In the genomic region with DNA sequence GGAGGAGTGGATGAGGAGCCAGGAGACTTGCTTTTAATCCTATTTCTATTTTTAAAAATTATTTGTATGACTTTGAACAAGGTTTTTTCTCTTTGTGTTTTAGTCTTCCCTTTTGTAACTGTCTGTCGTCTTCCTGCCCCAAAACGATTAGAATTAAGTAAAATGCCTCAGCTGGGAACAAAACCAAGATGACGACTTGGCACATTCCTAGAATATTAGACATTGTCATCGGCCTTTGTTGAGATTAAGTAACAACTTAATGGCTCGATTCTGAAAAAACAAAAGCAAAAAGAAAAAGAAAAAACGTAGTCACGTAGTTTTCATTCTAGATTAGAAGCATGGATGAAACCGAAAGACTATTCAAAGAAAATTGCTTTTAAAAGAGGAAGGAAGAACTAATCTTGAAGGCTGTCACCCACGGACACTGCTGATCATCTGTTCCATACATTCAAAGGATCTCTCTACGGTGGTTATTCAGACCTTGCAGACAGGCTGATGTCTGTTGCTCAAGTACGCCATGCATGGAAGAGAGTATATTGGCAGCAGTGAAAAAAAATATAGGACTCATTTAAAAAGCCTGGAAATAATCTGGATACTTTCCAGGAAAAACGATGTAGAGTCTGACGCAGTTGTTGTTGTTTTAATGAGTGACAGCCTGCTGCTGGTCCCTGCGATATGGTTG, we compare ENCODE assay signal across 8 cellular contexts. TPM values are rescaled to one million over a fixed set of nuclear protein-coding genes. Genes with fewer than 3 reads are reported as not detected.
DNase-seq lines count a peak whose midpoint lies in the region; ATAC-seq, FAIRE-seq and TF ChIP-seq lines count a peak whose summit lies in the region.

No MANE protein-coding gene starts in this region.

- H3K36me3 Mint-ChIP-seq in endodermal cell (ENCODE audit: low read depth), result no peaks in the 10 kb centered on the region

- no peak overlapping the region for H3K4me3 Mint-ChIP-seq in endodermal cell

- POLR2A ChIA-PET in HEK293 (lab: Yijun Ruan, JAX), result no interaction called here

- no peak for TF ChIP-seq CTCF in HEK293 (tag by site-specific recombination; IDR thresholded peaks at IDR 0.05)
- no peak for TF ChIP-seq CTCF in endodermal cell (conservative IDR thresholded peaks at IDR 0.05)
- no peak for TF ChIP-seq CTCF in hepatocyte (IDR thresholded peaks at IDR 0.05; ENCODE audit: poor library complexity)

- H3K27ac Mint-ChIP-seq in endodermal cell, result peak overlapping the region; percentile 36

- H3K9me3 ChIP-seq in HEK293 (ENCODE audit: control insufficient read depth, insufficient read depth, low read depth, low read length) (no peaks in the 10 kb centered on the region), endodermal cell (ENCODE audit: control insufficient read depth, low read length) (no peaks in the 10 kb centered on the region), hepatocyte (ENCODE audit: low read depth) (no peaks in the 10 kb centered on the region)

- H3K27me3 ChIP-seq in endodermal cell (ENCODE audit: control insufficient read depth, insufficient read depth, low read length, poor library complexity, severe bottlenecking) (no peaks in the 10 kb centered on the region), hepatocyte (no peaks in the 10 kb centered on the region)

- H3K4me1 ChIP-seq in HEK293 (ENCODE audit: control insufficient read depth, insufficient read depth, low read length), result peaks cover 18% of the 10 kb centered on the region
- H3K4me1 ChIP-seq in endodermal cell (ENCODE audit: control insufficient read depth, insufficient read depth, low read length), result no peaks in the 10 kb centered on the region
- no peaks in the 10 kb centered on the region for H3K4me1 ChIP-seq in hepatocyte (ENCODE audit: insufficient read depth)

- H3K9me2 ChIP-seq in hepatocyte (replicated peaks; ENCODE audit: insufficient read depth), result no peaks in the 10 kb centered on the region

- CTCF ChIA-PET in HEK293 (lab: Yijun Ruan, JAX), result interaction anchor here (0.6 to 2.7 kb wide), 4 partner anchors 15 to 340 kb away, joined by 3 to 12 read pairs (median 4); no protein-coding TSS in a partner anchor

- no peak overlapping the region for H2AFZ ChIP-seq in hepatocyte

- H3K27ac ChIP-seq in HEK293 (ENCODE audit: extremely low read depth, low read depth, low read length) (no peak overlapping the region), endodermal cell (ENCODE audit: low read depth, low read length) (no peak overlapping the region), hepatocyte (no peak overlapping the region)

- 82 to 85% methylated on average over 11 to 14 of the region's 14 CpGs for WGBS in endodermal cell (ENCODE audit: insufficient coverage in 1 of 2, insufficient read length in 1 of 2), 2 experiments
- 68% methylated on average over 14 of the region's 14 CpGs for WGBS in hepatocyte (ENCODE audit: low lambda C conversion rate, missing lambda C conversion rate)

- H3K79me2 ChIP-seq in hepatocyte, result no peaks in the 10 kb centered on the region

- FAIRE-seq in GM18507 (lab: Jason Lieb, UNC), result peak; percentile 84

- peaks cover 14% of the 10 kb centered on the region for H3K4me1 Mint-ChIP-seq in endodermal cell

- no peaks in the 10 kb centered on the region for H3K27me3 Mint-ChIP-seq in endodermal cell (ENCODE audit: insufficient read depth)

- H4K20me1 ChIP-seq in hepatocyte (ENCODE audit: insufficient read depth, poor library complexity, severe bottlenecking), result no peaks in the 10 kb centered on the region

- ATAC-seq in GM18519 (IDR thresholded peaks at IDR 0.05; ENCODE audit: low FRiP score, unreplicated experiment), result no peak

- H3K9ac ChIP-seq in endodermal cell (ENCODE audit: extremely low read depth, low read length, poor library complexity, severe bottlenecking), result no peak overlapping the region

- DNase-seq in GM18507 (ENCODE audit: extremely low spot score, insufficient read length, low read depth), result no peak
- DNase-seq in NCI-H446 treated with DMSO at 0.1 percent for 48 hours (lab: John Stamatoyannopoulos, UW), result peak; percentile 75
- DNase-seq in endodermal cell, result no peak
- DNase-seq in NCI-H748 (lab: John Stamatoyannopoulos, UW; ENCODE audit: unreplicated experiment), result no peak
- DNase-seq in HK-2 (ENCODE audit: unreplicated experiment), result no peak
- DNase-seq in hepatocyte (ENCODE audit: low spot score), result no peak

- H3K9me3 Mint-ChIP-seq in endodermal cell, result no peaks in the 10 kb centered on the region

- H3K36me3 ChIP-seq in HEK293 (ENCODE audit: control insufficient read depth in 2 of 2, insufficient read depth in 1 of 2, low read length in 2 of 2) (no peaks in the 10 kb centered on the region), endodermal cell (ENCODE audit: control insufficient read depth, insufficient read depth, low read length) (no peaks in the 10 kb centered on the region), hepatocyte (replicated peaks; ENCODE audit: insufficient read depth, low read depth) (no peaks in the 10 kb centered on the region)

- no peak overlapping the region for H3K4me2 ChIP-seq in hepatocyte

- H3K4me3 ChIP-seq in HEK293 (ENCODE audit: low read depth, low read length) (peak overlapping the region; percentile 7), endodermal cell (ENCODE audit: low read length) (no peak overlapping the region), hepatocyte (no peak overlapping the region)

TF ChIP-seq in HEK293, 187 proteins besides CTCF, POLR2A, EP300 and RAD21 (continues in another document):
- TF ChIP-seq HOXA7 (CRISPR knock-in tag; IDR thresholded peaks at IDR 0.05; ENCODE audit: borderline replicate concordance) (no peak), ZNF184 (tag by site-specific recombination; IDR thresholded peaks at IDR 0.05) (peak; percentile 44; the same call in 1 of the 2 replicates), SETDB1 (IDR thresholded peaks at IDR 0.05; ENCODE audit: insufficient read length, low read length) (no peak), ZNF391 (tag by site-specific recombination; IDR thresholded peaks at IDR 0.05; ENCODE audit: borderline replicate concordance, low read depth) (no peak), ZBTB21 (tag by site-specific recombination; IDR thresholded peaks at IDR 0.05) (no peak), ZNF514 (tag by site-specific recombination; IDR thresholded peaks at IDR 0.05) (no peak), OSR2 (tag by site-specific recombination; IDR thresholded peaks at IDR 0.05) (0 out of 2 replicates have a peak, but pooled peaks have one; percentile 6), ZNF37A (tag by site-specific recombination; IDR thresholded peaks at IDR 0.05) (no peak), ZNF112 (tag by site-specific recombination; IDR thresholded peaks at IDR 0.05) (no peak), ZNF561 (tag by site-specific recombination; IDR thresholded peaks at IDR 0.05; ENCODE audit: borderline replicate concordance) (peak; percentile 32; the same call in 1 of the 2 replicates), SALL2 (tag by site-specific recombination; IDR thresholded peaks at IDR 0.05; ENCODE audit: borderline replicate concordance) (no peak), GLI2 (tag by site-specific recombination; IDR thresholded peaks at IDR 0.05; ENCODE audit: borderline replicate concordance, low read depth) (no peak), ZNF600 (tag by site-specific recombination; IDR thresholded peaks at IDR 0.05) (peak; percentile 82), ZNF2 (tag by site-specific recombination; IDR thresholded peaks at IDR 0.05) (no peak), MYNN (tag by site-specific recombination; IDR thresholded peaks at IDR 0.05; ENCODE audit: borderline replicate concordance) (no peak), TRIM28 (IDR thresholded peaks at IDR 0.05; ENCODE audit: borderline replicate concordance, low read length) (0 out of 2 replicates have a peak, but pooled peaks have one; percentile 24), ZNF585B (tag by site-specific recombination; IDR thresholded peaks at IDR 0.05) (no peak)
- TF ChIP-seq, protein P1, sequence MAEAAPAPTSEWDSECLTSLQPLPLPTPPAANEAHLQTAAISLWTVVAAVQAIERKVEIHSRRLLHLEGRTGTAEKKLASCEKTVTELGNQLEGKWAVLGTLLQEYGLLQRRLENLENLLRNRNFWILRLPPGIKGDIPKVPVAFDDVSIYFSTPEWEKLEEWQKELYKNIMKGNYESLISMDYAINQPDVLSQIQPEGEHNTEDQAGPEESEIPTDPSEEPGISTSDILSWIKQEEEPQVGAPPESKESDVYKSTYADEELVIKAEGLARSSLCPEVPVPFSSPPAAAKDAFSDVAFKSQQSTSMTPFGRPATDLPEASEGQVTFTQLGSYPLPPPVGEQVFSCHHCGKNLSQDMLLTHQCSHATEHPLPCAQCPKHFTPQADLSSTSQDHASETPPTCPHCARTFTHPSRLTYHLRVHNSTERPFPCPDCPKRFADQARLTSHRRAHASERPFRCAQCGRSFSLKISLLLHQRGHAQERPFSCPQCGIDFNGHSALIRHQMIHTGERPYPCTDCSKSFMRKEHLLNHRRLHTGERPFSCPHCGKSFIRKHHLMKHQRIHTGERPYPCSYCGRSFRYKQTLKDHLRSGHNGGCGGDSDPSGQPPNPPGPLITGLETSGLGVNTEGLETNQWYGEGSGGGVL (tag by site-specific recombination; IDR thresholded peaks at IDR 0.05), result no peak
- TF ChIP-seq, protein P2, sequence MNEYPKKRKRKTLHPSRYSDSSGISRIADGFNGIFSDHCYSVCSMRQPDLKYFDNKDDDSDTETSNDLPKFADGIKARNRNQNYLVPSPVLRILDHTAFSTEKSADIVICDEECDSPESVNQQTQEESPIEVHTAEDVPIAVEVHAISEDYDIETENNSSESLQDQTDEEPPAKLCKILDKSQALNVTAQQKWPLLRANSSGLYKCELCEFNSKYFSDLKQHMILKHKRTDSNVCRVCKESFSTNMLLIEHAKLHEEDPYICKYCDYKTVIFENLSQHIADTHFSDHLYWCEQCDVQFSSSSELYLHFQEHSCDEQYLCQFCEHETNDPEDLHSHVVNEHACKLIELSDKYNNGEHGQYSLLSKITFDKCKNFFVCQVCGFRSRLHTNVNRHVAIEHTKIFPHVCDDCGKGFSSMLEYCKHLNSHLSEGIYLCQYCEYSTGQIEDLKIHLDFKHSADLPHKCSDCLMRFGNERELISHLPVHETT (tag by site-specific recombination; IDR thresholded peaks at IDR 0.05), result no peak

RNA-seq across cellular contexts. Expression of gene GNG4, which starts 16.9 kb away (rescaled TPM):
- total RNA-seq in endodermal cell, result 10 to 100 TPM; 13.5 to 14.2 TPM
- 23.3 TPM for polyA plus RNA-seq in endodermal cell (2013, experiment 1 of 2)
- 22.1 TPM for polyA plus RNA-seq in endodermal cell (2013, experiment 2 of 2)
- 4.8 and 6.1 TPM in 2 replicates for total RNA-seq in hepatocyte
- 9.8 and 11.8 TPM in 2 replicates for polyA plus RNA-seq in hepatocyte
